ENCODE assay signal across 1 cellular context in the genomic region with DNA sequence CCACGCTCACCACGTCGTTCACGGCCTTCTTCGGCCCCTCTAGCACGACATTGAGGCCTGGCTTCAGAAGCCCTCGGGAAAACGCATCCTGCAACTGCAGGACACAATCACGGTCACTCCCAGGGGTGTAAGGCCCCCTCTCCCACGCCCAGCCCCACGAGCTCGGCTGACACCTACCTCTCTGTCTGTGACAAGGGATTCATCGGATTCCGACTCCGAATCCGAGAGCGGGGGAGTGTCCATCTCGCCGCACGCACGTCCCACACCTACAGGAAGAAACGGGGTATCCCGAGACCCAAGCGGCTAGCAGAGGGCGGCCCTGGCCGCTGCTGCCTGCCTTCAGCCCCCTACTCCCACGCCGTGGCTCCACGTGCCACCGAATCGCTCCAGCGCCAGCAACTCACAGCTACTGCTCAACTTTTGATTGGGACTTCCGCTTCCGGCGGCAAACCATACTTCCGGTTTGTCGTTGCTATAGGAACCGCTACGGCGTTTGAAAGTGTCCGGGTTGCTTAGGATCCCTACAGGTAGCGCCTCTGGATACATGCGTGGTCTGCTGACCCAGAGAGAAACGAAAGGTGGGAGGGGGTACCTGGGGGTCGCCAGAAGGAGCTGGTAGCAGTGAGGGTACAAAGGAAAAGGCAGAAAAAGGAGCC.
TF ChIP-seq lines count a peak whose summit lies in the region.

TSS of gene CFAP57 (plus strand) at position 455 of the 656 bp plus-strand sequence. CDS start 424 bp downstream, outside the sequence.
TSS of gene EBNA1BP2 (minus strand) at position 415 of the 656 bp plus-strand sequence. CDS start at position 243, 172 bp downstream.

TF ChIP-seq in HepG2, 621 proteins besides CTCF, POLR2A, EP300 and RAD21 (continued from another document and continues in another):
- TF ChIP-seq GRHL1 (CRISPR knock-in tag; conservative IDR thresholded peaks at IDR 0.05) (no peak), MEF2D (CRISPR knock-in tag; IDR thresholded peaks at IDR 0.05) (no peak), ZNF569 (CRISPR knock-in tag; IDR thresholded peaks at IDR 0.05; ENCODE audit: borderline replicate concordance) (no peak), KDM4B (CRISPR knock-in tag; IDR thresholded peaks at IDR 0.05) (0 out of 2 replicates have a peak, but pooled peaks have one; percentile 24), FUBP1 (CRISPR knock-in tag; IDR thresholded peaks at IDR 0.05; ENCODE audit: borderline replicate concordance) (no peak), MXD4 (CRISPR knock-in tag; IDR thresholded peaks at IDR 0.05) (peak; percentile 98), SP5 (CRISPR knock-in tag; IDR thresholded peaks at IDR 0.05; ENCODE audit: borderline replicate concordance, low read depth) (peak; percentile 43; the same call in 1 of the 2 replicates), ZNF263 (CRISPR knock-in tag; IDR thresholded peaks at IDR 0.05) (no peak), ATF1 (CRISPR knock-in tag; IDR thresholded peaks at IDR 0.05) (no peak), MAFF (IDR thresholded peaks at IDR 0.05; ENCODE audit: low read depth, low read length) (no peak), RBM22 (optimal IDR thresholded peaks at IDR 0.05; ENCODE audit: low read length) (peak; percentile 96), ZSCAN9 (CRISPR knock-in tag; IDR thresholded peaks at IDR 0.05; ENCODE audit: borderline replicate concordance) (0 out of 2 replicates have a peak, but pooled peaks have one; percentile 25), PHF8 (CRISPR knock-in tag; IDR thresholded peaks at IDR 0.05) (peak; percentile 89), PHF21A (CRISPR knock-in tag; IDR thresholded peaks at IDR 0.05) (no peak), MAFG (CRISPR knock-in tag; IDR thresholded peaks at IDR 0.05) (no peak), YEATS4 (CRISPR knock-in tag; IDR thresholded peaks at IDR 0.05; ENCODE audit: borderline replicate concordance) (peak; percentile 86), KLF12 (CRISPR knock-in tag; IDR thresholded peaks at IDR 0.05; ENCODE audit: borderline replicate concordance) (peak; percentile 37; the same call in 1 of the 2 replicates), ZSCAN25 (CRISPR knock-in tag; IDR thresholded peaks at IDR 0.05) (no peak), FOXA3 (CRISPR knock-in tag; IDR thresholded peaks at IDR 0.05) (no peak), ZNF558 (CRISPR knock-in tag; IDR thresholded peaks at IDR 0.05; ENCODE audit: borderline replicate concordance) (no peak), ELF3 (CRISPR knock-in tag; IDR thresholded peaks at IDR 0.05) (peak; percentile 86), ATRX (CRISPR knock-in tag; IDR thresholded peaks at IDR 0.05; ENCODE audit: borderline replicate concordance) (no peak), THYN1 (CRISPR knock-in tag; IDR thresholded peaks at IDR 0.05; ENCODE audit: borderline replicate concordance, low read depth) (no peak), TAF15 (IDR thresholded peaks at IDR 0.05; ENCODE audit: low read depth, low read length, poor library complexity, severe bottlenecking) (no peak), ZNF598 (CRISPR knock-in tag; IDR thresholded peaks at IDR 0.05; ENCODE audit: borderline replicate concordance) (peak; percentile 67; the same call in 1 of the 2 replicates), SOX6 (IDR thresholded peaks at IDR 0.05) (no peak), SOX6 (CRISPR knock-in tag; IDR thresholded peaks at IDR 0.05) (no peak; the same call in 1 of the 2 replicates), FOXK2 (IDR thresholded peaks at IDR 0.05) (no peak), ZBTB20 (CRISPR knock-in tag; IDR thresholded peaks at IDR 0.05; ENCODE audit: borderline replicate concordance, low read depth) (no peak), ZBTB7B (CRISPR knock-in tag; IDR thresholded peaks at IDR 0.05) (0 out of 2 replicates have a peak, but pooled peaks have one; percentile 16), ARHGAP35 (CRISPR knock-in tag; IDR thresholded peaks at IDR 0.05; ENCODE audit: borderline replicate concordance) (0 out of 2 replicates have a peak, but pooled peaks have one; percentile 39), ZNF282 (IDR thresholded peaks at IDR 0.05; ENCODE audit: partially characterized antibody) (no peak), HDAC6 (IDR thresholded peaks at IDR 0.05; ENCODE audit: low read depth, low read length) (no peak), ZBTB10 (CRISPR knock-in tag; IDR thresholded peaks at IDR 0.05; ENCODE audit: borderline replicate concordance) (no peak), TSC22D2 (CRISPR knock-in tag; IDR thresholded peaks at IDR 0.05; ENCODE audit: borderline replicate concordance) (no peak), RFX5 (IDR thresholded peaks at IDR 0.05; ENCODE audit: low read depth, low read length) (no peak), ZNF550 (CRISPR knock-in tag; IDR thresholded peaks at IDR 0.05; ENCODE audit: borderline replicate concordance) (no peak), HOXA5 (CRISPR knock-in tag; IDR thresholded peaks at IDR 0.05) (peak; percentile 67; the same call in 1 of the 2 replicates), ZZZ3 (CRISPR knock-in tag; IDR thresholded peaks at IDR 0.05; ENCODE audit: borderline replicate concordance) (no peak), HNRNPK (IDR thresholded peaks at IDR 0.05; ENCODE audit: low read depth, low read length, poor library complexity, severe bottlenecking) (no peak), HMGXB4 (CRISPR knock-in tag; IDR thresholded peaks at IDR 0.05; ENCODE audit: borderline replicate concordance in 1 of 2, low read depth in 1 of 2) (peak in 1 of 2 experiments; percentile 55; a peak in 1 of 4 replicates), KLF15 (CRISPR knock-in tag; IDR thresholded peaks at IDR 0.05; ENCODE audit: borderline replicate concordance) (no peak), NFKBIZ (CRISPR knock-in tag; IDR thresholded peaks at IDR 0.05) (no peak; the same call in 1 of the 2 replicates), ZNF12 (CRISPR knock-in tag; IDR thresholded peaks at IDR 0.05) (peak; percentile 42; the same call in 1 of the 2 replicates), RNF219 (CRISPR knock-in tag; IDR thresholded peaks at IDR 0.05) (no peak), ZNF383 (CRISPR knock-in tag; IDR thresholded peaks at IDR 0.05; ENCODE audit: borderline replicate concordance) (no peak), HMG20A (CRISPR knock-in tag; IDR thresholded peaks at IDR 0.05; ENCODE audit: borderline replicate concordance) (no peak), FOXO1 (CRISPR knock-in tag; IDR thresholded peaks at IDR 0.05) (no peak)
- TF ChIP-seq, protein P1, sequence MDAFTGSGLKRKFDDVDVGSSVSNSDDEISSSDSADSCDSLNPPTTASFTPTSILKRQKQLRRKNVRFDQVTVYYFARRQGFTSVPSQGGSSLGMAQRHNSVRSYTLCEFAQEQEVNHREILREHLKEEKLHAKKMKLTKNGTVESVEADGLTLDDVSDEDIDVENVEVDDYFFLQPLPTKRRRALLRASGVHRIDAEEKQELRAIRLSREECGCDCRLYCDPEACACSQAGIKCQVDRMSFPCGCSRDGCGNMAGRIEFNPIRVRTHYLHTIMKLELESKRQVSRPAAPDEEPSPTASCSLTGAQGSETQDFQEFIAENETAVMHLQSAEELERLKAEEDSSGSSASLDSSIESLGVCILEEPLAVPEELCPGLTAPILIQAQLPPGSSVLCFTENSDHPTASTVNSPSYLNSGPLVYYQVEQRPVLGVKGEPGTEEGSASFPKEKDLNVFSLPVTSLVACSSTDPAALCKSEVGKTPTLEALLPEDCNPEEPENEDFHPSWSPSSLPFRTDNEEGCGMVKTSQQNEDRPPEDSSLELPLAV (CRISPR knock-in tag; conservative IDR thresholded peaks at IDR 0.05; ENCODE audit: low read depth), result 0 out of 2 replicates have a peak, but pooled peaks have one; percentile 62
- TF ChIP-seq, protein P2, sequence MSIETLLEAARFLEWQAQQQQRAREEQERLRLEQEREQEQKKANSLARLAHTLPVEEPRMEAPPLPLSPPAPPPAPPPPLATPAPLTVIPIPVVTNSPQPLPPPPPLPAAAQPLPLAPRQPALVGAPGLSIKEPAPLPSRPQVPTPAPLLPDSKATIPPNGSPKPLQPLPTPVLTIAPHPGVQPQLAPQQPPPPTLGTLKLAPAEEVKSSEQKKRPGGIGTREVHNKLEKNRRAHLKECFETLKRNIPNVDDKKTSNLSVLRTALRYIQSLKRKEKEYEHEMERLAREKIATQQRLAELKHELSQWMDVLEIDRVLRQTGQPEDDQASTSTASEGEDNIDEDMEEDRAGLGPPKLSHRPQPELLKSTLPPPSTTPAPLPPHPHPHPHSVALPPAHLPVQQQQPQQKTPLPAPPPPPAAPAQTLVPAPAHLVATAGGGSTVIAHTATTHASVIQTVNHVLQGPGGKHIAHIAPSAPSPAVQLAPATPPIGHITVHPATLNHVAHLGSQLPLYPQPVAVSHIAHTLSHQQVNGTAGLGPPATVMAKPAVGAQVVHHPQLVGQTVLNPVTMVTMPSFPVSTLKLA (IDR thresholded peaks at IDR 0.05), result peak; percentile 81
- TF ChIP-seq, protein P3, sequence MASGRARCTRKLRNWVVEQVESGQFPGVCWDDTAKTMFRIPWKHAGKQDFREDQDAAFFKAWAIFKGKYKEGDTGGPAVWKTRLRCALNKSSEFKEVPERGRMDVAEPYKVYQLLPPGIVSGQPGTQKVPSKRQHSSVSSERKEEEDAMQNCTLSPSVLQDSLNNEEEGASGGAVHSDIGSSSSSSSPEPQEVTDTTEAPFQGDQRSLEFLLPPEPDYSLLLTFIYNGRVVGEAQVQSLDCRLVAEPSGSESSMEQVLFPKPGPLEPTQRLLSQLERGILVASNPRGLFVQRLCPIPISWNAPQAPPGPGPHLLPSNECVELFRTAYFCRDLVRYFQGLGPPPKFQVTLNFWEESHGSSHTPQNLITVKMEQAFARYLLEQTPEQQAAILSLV (CRISPR knock-in tag; IDR thresholded peaks at IDR 0.05; ENCODE audit: borderline replicate concordance), result 0 out of 2 replicates have a peak, but pooled peaks have one; percentile 56
